In genomic region chr10:110437761-110438341, GRCh38 we compare ENCODE assay signal across 17 cellular contexts. TPM values are rescaled to one million over a fixed set of nuclear protein-coding genes. Genes with fewer than 3 reads are reported as not detected.
DNase-seq lines count a peak whose midpoint lies in the region; ATAC-seq and TF ChIP-seq lines count a peak whose summit lies in the region.
"Had no signal": no experiment of that assay in that cellular context is flagged by ENCODE, and none has a peak within 500 bp of the region (broad histone marks: within the 10 kb centered on the region; RNA-seq: fewer than 3 reads in every experiment).

No MANE protein-coding gene starts in this region.

- H3K27ac Mint-ChIP-seq in mesothelial cell of epicardium, result no peak overlapping the region

- H3K4me1 Mint-ChIP-seq in mesothelial cell of epicardium, result peaks cover 7% of the 10 kb centered on the region

- DNase-seq in activated CD4-positive, CD25-positive, alpha-beta regulatory T cell treated with anti-CD3 and anti-CD28 coated beads, Interleukin-2, amount 50 U/mL, for 72 hours, result peak; percentile 25
- DNase-seq in SK-N-DZ (ENCODE audit: low spot score), result peak; percentile 47
- DNase-seq in mesenteric fat pad (ENCODE audit: low spot score), result peak; percentile 80
- no peak for DNase-seq in kidney glomerular epithelial cell (lab: John Stamatoyannopoulos, UW)
- DNase-seq in mesothelial cell of epicardium (ENCODE audit: low spot score in 2 of 2, unreplicated experiment in 2 of 2), result no peak
- DNase-seq: CD4-positive, CD25-positive, alpha-beta regulatory T cell; HCEC 1CT; NCI-H1694; NCI-H69; NK-92 treated with Interleukin-12 subunit alpha and Interleukin-12 subunit beta, amount 100 ng/mL, for 24 hours; PC-3 had no signal

- H3K4me3 ChIP-seq in BLaER1 treated with 17β-estradiol and CSF1 and Interleukin-3, amounts not matched to agents 10 nM and 100 nM, result no peak overlapping the region
- H3K4me3 ChIP-seq: K562, SK-N-MC had no signal

- peak overlapping the region; percentile 3 to 91 (median 79); a peak in 18 of 22 replicates for H3K4me2 ChIP-seq in BLaER1 treated with 17β-estradiol and CSF1 and Interleukin-3, amounts not matched to agents 10 nM and 100 nM

- H3K27me3 Mint-ChIP-seq in mesothelial cell of epicardium (ENCODE audit: low read depth), result no peaks in the 10 kb centered on the region
- H3K27me3 Mint-ChIP-seq: CD4-positive, CD25-positive, alpha-beta regulatory T cell had no signal

- H3K4me1 ChIP-seq in BLaER1 treated with 17β-estradiol and CSF1 and Interleukin-3, amounts not matched to agents 10 nM and 100 nM, result peaks cover 12 to 56% (median 38%) of the 10 kb centered on the region in 10 experiments

- peak overlapping the region in 4 of 11 experiments; percentile 0 to 47 (median 22); a peak in 7 of 22 replicates for H3K9ac ChIP-seq in BLaER1 treated with 17β-estradiol and CSF1 and Interleukin-3, amounts not matched to agents 10 nM and 100 nM

- H3K36me3 ChIP-seq in BLaER1 treated with 17β-estradiol and CSF1 and Interleukin-3, amounts not matched to agents 10 nM and 100 nM, result no peaks in the 10 kb centered on the region

- H3K27ac ChIP-seq in BLaER1 treated with 17β-estradiol and CSF1 and Interleukin-3, amounts not matched to agents 10 nM and 100 nM, result peak overlapping the region in 4 of 11 experiments; percentile 27 to 63 (median 43); a peak in 6 of 22 replicates
- H3K27ac ChIP-seq: 22Rv1, SK-N-MC had no signal

- TF ChIP-seq CTCF in mesothelial cell of epicardium (IDR thresholded peaks at IDR 0.05; ENCODE audit: unreplicated experiment), result no peak

- no peak overlapping the region for H3K4me3 Mint-ChIP-seq in mesothelial cell of epicardium
- H3K4me3 Mint-ChIP-seq: CD4-positive, CD25-positive, alpha-beta regulatory T cell had no signal

- peaks cover 0 to 9% (median 0%) of the 10 kb centered on the region in 11 experiments; a peak in 2 of 22 replicates for H3K9me3 ChIP-seq in BLaER1 treated with 17β-estradiol and CSF1 and Interleukin-3, amounts not matched to agents 10 nM and 100 nM (replicated peaks in 1 of 11)

- no peaks in the 10 kb centered on the region for H4K20me1 ChIP-seq in BLaER1 treated with 17β-estradiol and CSF1 and Interleukin-3, amounts not matched to agents 10 nM and 100 nM

- no peaks in the 10 kb centered on the region for H3K36me3 Mint-ChIP-seq in mesothelial cell of epicardium
- H3K36me3 Mint-ChIP-seq: CD4-positive, CD25-positive, alpha-beta regulatory T cell had no signal

- H3K9me3 Mint-ChIP-seq in mesothelial cell of epicardium, result no peaks in the 10 kb centered on the region
- H3K9me3 Mint-ChIP-seq: CD4-positive, CD25-positive, alpha-beta regulatory T cell had no signal

- ATAC-seq in activated CD4-positive, CD25-positive, alpha-beta regulatory T cell treated with anti-CD3 and anti-CD28 coated beads, Interleukin-2, amount 50 U/mL, for 24 hours, result no peak
- no peak for ATAC-seq in GM21381 (IDR thresholded peaks at IDR 0.05; ENCODE audit: unreplicated experiment)
- ATAC-seq: K562, PC-3 had no signal

- no peaks in the 10 kb centered on the region for H3K27me3 ChIP-seq in BLaER1 treated with 17β-estradiol and CSF1 and Interleukin-3, amounts not matched to agents 10 nM and 100 nM

RNA-seq across cellular contexts. Expression of gene DUSP5, which starts 59.9 kb away (rescaled TPM):
- polyA plus RNA-seq in SK-N-DZ (2014; cell fraction: cytosol; rRNA removed), result not detected in 2 replicates
- 0.05 TPM in 1 of 2 replicates, not detected in the other for polyA plus RNA-seq in SK-N-DZ (2014; cell fraction: nucleus; rRNA removed)
- total RNA-seq in mesenteric fat pad, result 32.4 TPM
- total RNA-seq in mesothelial cell of epicardium, result 14.8 to 16.0 TPM (median 16.0 TPM) in 3 replicates

Comparison
In these comparisons a context has a peak if more than half of its experiments do, and no peak if none do; other contexts are left out.
1. DNase-seq: peak in activated CD4-positive, CD25-positive, alpha-beta regulatory T cell treated with anti-CD3 and anti-CD28 coated beads, Interleukin-2, amount 50 U/mL, for 72 hours (single experiment), SK-N-DZ (single experiment) and mesenteric fat pad (single experiment); none in kidney glomerular epithelial cell (single experiment) and mesothelial cell of epicardium (0 of 2).